24 cellular contexts compared by ENCODE assay signal in genomic region chr14:106513302-106513701, GRCh38.
"Had no signal": no experiment of that assay in that cellular context is flagged by ENCODE, and none has a peak within 500 bp of the region (broad histone marks: within the 10 kb centered on the region; RNA-seq: fewer than 3 reads in every experiment).

No MANE protein-coding gene starts in this region.

- H3K9me3 ChIP-seq: breast epithelium, colonic mucosa, gastroesophageal sphincter, tibial artery had no signal

- H3K4me3 ChIP-seq: breast epithelium, colonic mucosa, dorsolateral prefrontal cortex, gastroesophageal sphincter, tibial artery had no signal

- H3K36me3 ChIP-seq: breast epithelium, colonic mucosa, gastroesophageal sphincter, tibial artery, WERI-Rb-1 had no signal

- H3K36me3 Mint-ChIP-seq: activated naive CD8-positive, alpha-beta T cell treated with anti-CD3 and anti-CD28 coated beads for 36 hours had no signal

- H3K9me3 Mint-ChIP-seq: activated naive CD8-positive, alpha-beta T cell treated with anti-CD3 and anti-CD28 coated beads for 36 hours; activated T-helper 1 cell treated with anti-CD3 and anti-CD28 coated beads, Interleukin-12 subunit alpha, Interleukin-12 subunit beta, Interleukin-2, Interleukin-4 antibody, amounts not matched to agents 30 ng/mL and 10 ng/mL and 1 ng/mL, durations not matched to agents 14 hours and 24 hours and 36 hours; stimulated activated naive CD8-positive, alpha-beta T cell treated with anti-CD3 and anti-CD28 coated beads, Interleukin-15, Interleukin-2, amounts not matched to agents 100 ng/mL and 50 ng/mL, for 24 hours; T-helper 2 cell treated with Interferon-gamma antibody and Interleukin-4, amounts not matched to agents 5 μg/mL and 100 μg/mL, for 36 hours had no signal

- H3K4me1 ChIP-seq: breast epithelium, colonic mucosa, gastroesophageal sphincter, parathyroid adenoma, tibial artery had no signal

- ATAC-seq: gastroesophageal sphincter, left ventricle myocardium superior, right cardiac atrium had no signal

- H3K27ac Mint-ChIP-seq: activated naive CD8-positive, alpha-beta T cell treated with anti-CD3 and anti-CD28 coated beads for 36 hours; activated T-helper 1 cell treated with anti-CD3 and anti-CD28 coated beads, Interleukin-12 subunit alpha, Interleukin-12 subunit beta, Interleukin-2, Interleukin-4 antibody, amounts not matched to agents 30 ng/mL and 10 ng/mL and 1 ng/mL, durations not matched to agents 14 hours and 24 hours and 36 hours; mesothelial cell of epicardium; stimulated activated naive CD8-positive, alpha-beta T cell treated with anti-CD3 and anti-CD28 coated beads, Interleukin-15, Interleukin-2, amounts not matched to agents 100 ng/mL and 50 ng/mL, for 24 hours; T-helper 2 cell treated with Interferon-gamma antibody and Interleukin-4, amounts not matched to agents 5 μg/mL and 100 μg/mL, for 36 hours had no signal

- H3K4me3 Mint-ChIP-seq: activated naive CD8-positive, alpha-beta T cell treated with anti-CD3 and anti-CD28 coated beads for 36 hours; activated T-helper 1 cell treated with anti-CD3 and anti-CD28 coated beads, Interleukin-12 subunit alpha, Interleukin-12 subunit beta, Interleukin-2, Interleukin-4 antibody, amounts not matched to agents 30 ng/mL and 10 ng/mL and 1 ng/mL, durations not matched to agents 14 hours and 24 hours and 36 hours; mesothelial cell of epicardium; stimulated activated naive CD8-positive, alpha-beta T cell treated with anti-CD3 and anti-CD28 coated beads, Interleukin-15, Interleukin-2, amounts not matched to agents 100 ng/mL and 50 ng/mL, for 24 hours; T-helper 2 cell treated with Interferon-gamma antibody and Interleukin-4, amounts not matched to agents 5 μg/mL and 100 μg/mL, for 36 hours had no signal

- H3K27me3 Mint-ChIP-seq: activated naive CD8-positive, alpha-beta T cell treated with anti-CD3 and anti-CD28 coated beads for 36 hours; stimulated activated naive CD8-positive, alpha-beta T cell treated with anti-CD3 and anti-CD28 coated beads, Interleukin-15, Interleukin-2, amounts not matched to agents 100 ng/mL and 50 ng/mL, for 24 hours had no signal

- H3K27ac ChIP-seq: breast epithelium, colonic mucosa, dorsolateral prefrontal cortex, gastroesophageal sphincter, parathyroid adenoma, tibial artery, WERI-Rb-1 had no signal

- H3K4me1 Mint-ChIP-seq: mesothelial cell of epicardium had no signal

- DNase-seq: activated CD4-positive, alpha-beta T cell treated with anti-CD3 and anti-CD28 coated beads, Interleukin-2, amount 50 U/mL, for 48 hours; activated CD4-positive, CD25-positive, alpha-beta regulatory T cell treated with anti-CD3 and anti-CD28 coated beads, Interleukin-2, amount 50 U/mL, for 72 hours; activated gamma-delta T cell treated with Interleukin-2 at 50 U/mL for 16 hours; activated naive CD8-positive, alpha-beta T cell treated with anti-CD3 and anti-CD28 coated beads for 36 hours; amniotic stem cell; colonic mucosa; dorsolateral prefrontal cortex; head of caudate nucleus; hypothalamus; left ventricle myocardium superior; mammary epithelial cell; nucleus accumbens; right cardiac atrium; stimulated activated CD4-positive, alpha-beta T cell treated with anti-CD3 and anti-CD28 coated beads, Interleukin-12 subunit alpha, Interleukin-12 subunit beta, amount 100 ng/mL, for 4 hours; substantia nigra; tibial artery; WERI-Rb-1 had no signal

- H3K27me3 ChIP-seq: colonic mucosa, gastroesophageal sphincter, tibial artery had no signal
